ENCODE assay signal across 22 cellular contexts in genomic region chr11:19675397-19675796, GRCh38. TPM values are rescaled to one million over a fixed set of nuclear protein-coding genes. Genes with fewer than 3 reads are reported as not detected.
DNase-seq lines count a peak whose midpoint lies in the region; TF ChIP-seq lines count a peak whose summit lies in the region.
"Had no signal": no experiment of that assay in that cellular context is flagged by ENCODE, and none has a peak within 500 bp of the region (broad histone marks: within the 10 kb centered on the region; RNA-seq: fewer than 3 reads in every experiment).

No MANE protein-coding gene starts in this region.

- H3K4me1 ChIP-seq in ascending aorta = peaks cover 9 to 60% of the 10 kb centered on the region in 2 donors
- H3K4me1 ChIP-seq in muscle layer of colon (ENCODE audit: insufficient read depth, low read length) = peaks cover 93% of the 10 kb centered on the region
- peaks cover 0 to 82% (median 54%) of the 10 kb centered on the region in 4 donors for H3K4me1 ChIP-seq in tibial artery
- H3K4me1 ChIP-seq in testis = peaks cover 8% of the 10 kb centered on the region

- intact Hi-C loops in ascending aorta (cut with DNase I) (no loop called here), tibial artery (cut with DNase I; ENCODE audit: low total_unique reads) (loop anchor here (10.0 kb wide), 1 partner anchor 71 kb away; no protein-coding TSS in a partner anchor), testis (cut with DNase I; ENCODE audit: low total_unique reads) (no loop called here)

- TF ChIP-seq CTCF in ascending aorta (IDR thresholded peaks at IDR 0.05) (no peak), epithelial cell of esophagus (IDR thresholded peaks at IDR 0.05; ENCODE audit: insufficient read depth, low read depth, low read length, missing control alignments) (no peak), tibial artery (IDR thresholded peaks at IDR 0.05) (no peak), testis (IDR thresholded peaks at IDR 0.05) (no peak)

- H3K36me3 ChIP-seq in ascending aorta (no peaks in the 10 kb centered on the region), muscle layer of colon (ENCODE audit: insufficient read depth, low read length) (no peaks in the 10 kb centered on the region), tibial artery (no peaks in the 10 kb centered on the region), testis (ENCODE audit: low read depth, missing control alignments) (no peaks in the 10 kb centered on the region)
- H3K36me3 ChIP-seq: right lobe of liver, WERI-Rb-1 had no signal

- H3K27ac ChIP-seq in ascending aorta (peak overlapping the region; percentile 89 to 91), muscle layer of colon (ENCODE audit: low read depth, low read length) (peak overlapping the region; percentile 67), tibial artery (peak overlapping the region; percentile 87 to 90), testis (no peak overlapping the region)
- H3K27ac ChIP-seq: right lobe of liver, WERI-Rb-1 had no signal

- H3K9ac ChIP-seq in muscle layer of colon (ENCODE audit: low read length) = no peak overlapping the region

- DNase-seq in ascending aorta (ENCODE audit: low spot score in 2 of 2) (no peak), epithelial cell of esophagus (ENCODE audit: low read depth) (peak; percentile 74), tibial artery (no peak), testis (no peak), SW480 (ENCODE audit: low spot score) (no peak)
- no peak for DNase-seq in activated CD4-positive, alpha-beta T cell treated with anti-CD3 and anti-CD28 coated beads for 48 hours
- DNase-seq: activated CD4-positive, alpha-beta T cell treated with anti-CD3 and anti-CD28 coated beads, Interleukin-2, amount 50 U/mL, for 1 hour; activated CD8-positive, alpha-beta memory T cell treated with anti-CD3 and anti-CD28 coated beads, Interleukin-2, amount 50 U/mL, for 4 hours; DMS53; effector CD8-positive, alpha-beta T cell; HCEC 1CT; immature natural killer cell; KBM-7; naive B cell; NCI-H1694 treated with DMSO at 0.1 percent for 48 hours; NCI-H2171 treated with DMSO at 0.1 percent for 48 hours; NCI-H69; right lobe of liver; RPMI8226; stimulated activated CD8-positive, alpha-beta memory T cell treated with anti-CD3 and anti-CD28 coated beads, Interleukin-4, amount 100 ng/mL, for 48 hours; WERI-Rb-1 had no signal

- no peak for TF ChIP-seq POLR2A in testis (IDR thresholded peaks at IDR 0.05)

- 92 to 97% methylated on average over 5 of the region's 5 CpGs for WGBS in testis, 2 donors

- H3K27me3 ChIP-seq in ascending aorta (no peaks in the 10 kb centered on the region), muscle layer of colon (ENCODE audit: control insufficient read depth in 1 of 2, insufficient read depth in 2 of 2, low read length in 2 of 2) (no peaks in the 10 kb centered on the region), tibial artery (no peaks in the 10 kb centered on the region), testis (no peaks in the 10 kb centered on the region)
- H3K27me3 ChIP-seq: right lobe of liver had no signal

- H3K4me3 ChIP-seq in ascending aorta (no peak overlapping the region), epithelial cell of esophagus (ENCODE audit: low read length) (no peak overlapping the region), muscle layer of colon (ENCODE audit: low read depth in 1 of 2, low read length in 2 of 2) (no peak overlapping the region), tibial artery (no peak overlapping the region), testis (no peak overlapping the region)
- H3K4me3 ChIP-seq: right lobe of liver had no signal

- H3K9me3 ChIP-seq in ascending aorta (no peaks in the 10 kb centered on the region), muscle layer of colon (ENCODE audit: low read length) (no peaks in the 10 kb centered on the region), tibial artery (no peaks in the 10 kb centered on the region), testis (no peaks in the 10 kb centered on the region)
- H3K9me3 ChIP-seq: right lobe of liver had no signal

RNA-seq across cellular contexts. Expression of gene NAV2, which starts 37.2 kb away (rescaled TPM):
- total RNA-seq in ascending aorta (62.6 TPM), testis (1 to 10 TPM; 3.4 to 6.0 TPM)
- polyA plus RNA-seq in testis (ENCODE audit: insufficient read depth, low read depth, low replicate concordance) = 3.9 TPM

Comparison
In these comparisons a context has a peak if more than half of its experiments do, and no peak if none do; other contexts are left out.
1. H3K27ac ChIP-seq: peak in ascending aorta (2 of 2), muscle layer of colon (single experiment) and tibial artery (2 of 2); none in testis (0 of 2).